ENCODE assay signal across 22 cellular contexts in genomic region chr3:170656293-170656692, GRCh38.
DNase-seq lines count a peak whose midpoint lies in the region; ATAC-seq, FAIRE-seq and TF ChIP-seq lines count a peak whose summit lies in the region.
"Had no signal": no experiment of that assay in that cellular context is flagged by ENCODE, and none has a peak within 500 bp of the region (broad histone marks: within the 10 kb centered on the region; RNA-seq: fewer than 3 reads in every experiment).

No MANE protein-coding gene starts in this region.

- no peaks in the 10 kb centered on the region for H4K20me1 ChIP-seq in HepG2 (ENCODE audit: insufficient read depth, low read length)
- H4K20me1 ChIP-seq: BLaER1 had no signal

- H3K36me3 ChIP-seq in liver (ENCODE audit: control insufficient read depth in 4 of 4, insufficient read depth in 3 of 4, low read depth in 1 of 4, low read length in 3 of 4) (no peaks in the 10 kb centered on the region), HepG2 (replicated peaks in 1 of 2; ENCODE audit: control insufficient read depth in 1 of 2, insufficient read depth in 2 of 2, low read length in 2 of 2) (no peaks in the 10 kb centered on the region), right lobe of liver (no peaks in the 10 kb centered on the region)
- H3K36me3 ChIP-seq: BLaER1, HAP-1 had no signal

- H2AFZ ChIP-seq in HepG2 (ENCODE audit: low read length) = no peak overlapping the region

- no peaks in the 10 kb centered on the region for H3K79me2 ChIP-seq in HepG2 (ENCODE audit: insufficient read depth, low read length)

- peaks cover 10 to 28% (median 25%) of the 10 kb centered on the region in 4 donors for H3K4me1 ChIP-seq in liver (ENCODE audit: control insufficient read depth in 4 of 4, insufficient read depth in 4 of 4, low read length in 3 of 4)
- H3K4me1 ChIP-seq in HepG2 (ENCODE audit: insufficient read depth, low read length) = no peaks in the 10 kb centered on the region
- H3K4me1 ChIP-seq in right lobe of liver = peaks cover 0 to 20% (median 3%) of the 10 kb centered on the region in 4 donors
- H3K4me1 ChIP-seq: BLaER1, Caco-2, HAP-1 had no signal

- CTCF ChIA-PET in HepG2 (lab: Yijun Ruan, JAX; ENCODE audit: low intra/inter-chr PET ratio, low total read pairs) = no interaction called here

- 27% methylated on average over 2 of the region's 2 CpGs for WGBS in liver
- 0% methylated on average over 2 of the region's 2 CpGs for WGBS in HepG2 (ENCODE audit: low lambda C conversion rate)
- WGBS in right lobe of liver (ENCODE audit: insufficient coverage, low coverage, low lambda C conversion rate, missing lambda C conversion rate) = 20% methylated on average over 2 of the region's 2 CpGs

- H3K4me3 ChIP-seq in liver (ENCODE audit: low read depth in 1 of 3, low read length in 3 of 3) (no peak overlapping the region), HepG2 (replicated peaks in 1 of 3; ENCODE audit: insufficient read depth in 1 of 3, low read depth in 2 of 3, low read length in 3 of 3) (no peak overlapping the region), right lobe of liver (no peak overlapping the region)
- H3K4me3 ChIP-seq: BLaER1, HAP-1 had no signal

- intact Hi-C loops in HepG2 (cut with micrococcal nuclease; ENCODE audit: unreplicated experiment) (no loop called here), right lobe of liver (cut with DNase I) (no loop called here)

- POLR2A ChIA-PET in HepG2 (lab: Yijun Ruan, JAX) = no interaction called here

- H3K27ac ChIP-seq in liver (ENCODE audit: low read depth in 1 of 2, low read length in 2 of 2) (peak overlapping the region in 1 of 2 donors; percentile 13), HepG2 (ENCODE audit: extremely low read length, insufficient read depth, low read length) (no peak overlapping the region), right lobe of liver (peak overlapping the region in 1 of 3 donors; percentile 20)
- H3K27ac ChIP-seq: 22Rv1, BLaER1, C4-2B had no signal

- TF ChIP-seq POLR2A in HepG2 (IDR thresholded peaks at IDR 0.05; ENCODE audit: insufficient read depth in 1 of 2, low read depth in 2 of 2, low read length in 2 of 2) (no peak), right lobe of liver (IDR thresholded peaks at IDR 0.05) (no peak)

- H3K27me3 ChIP-seq in liver (ENCODE audit: control insufficient read depth in 4 of 4, insufficient read depth in 4 of 4, low read length in 3 of 4) = no peaks in the 10 kb centered on the region
- H3K27me3 ChIP-seq in HepG2 (ENCODE audit: control insufficient read depth in 1 of 2, insufficient read depth in 2 of 2, low read length in 2 of 2) = no peaks in the 10 kb centered on the region; a peak in 1 of 5 replicates
- H3K27me3 ChIP-seq in right lobe of liver = no peaks in the 10 kb centered on the region
- H3K27me3 ChIP-seq: BLaER1 had no signal

- no peak for TF ChIP-seq CTCF in liver (IDR thresholded peaks at IDR 0.05; ENCODE audit: low read depth, low read length, missing input control)
- no peak for TF ChIP-seq CTCF in HepG2 (CRISPR knock-in tag; IDR thresholded peaks at IDR 0.05)
- TF ChIP-seq CTCF in right lobe of liver (IDR thresholded peaks at IDR 0.05) = no peak

- no peak overlapping the region for H3K4me2 ChIP-seq in HepG2 (ENCODE audit: low read depth, low read length)
- H3K4me2 ChIP-seq: BLaER1 had no signal

- DNase-seq in HepG2 (ENCODE audit: low spot score) = no peak
- DNase-seq in right lobe of liver = no peak
- peak; percentile 22 for DNase-seq in retina
- no peak for DNase-seq in NCI-H187 (lab: John Stamatoyannopoulos, UW)
- DNase-seq in frontal cortex (ENCODE audit: low spot score in 2 of 2) = no peak
- DNase-seq: Caco-2; CD4-positive, CD25-positive, alpha-beta regulatory T cell; CD8-positive, alpha-beta T cell; DMS153; DND-41; GOT3; HFFc6 had no signal

- H3K9ac ChIP-seq in liver (ENCODE audit: low read depth in 1 of 2, low read length in 2 of 2) (no peak overlapping the region), HepG2 (ENCODE audit: insufficient read depth, low read depth, low read length) (no peak overlapping the region)
- H3K9ac ChIP-seq: BLaER1 had no signal

- ATAC-seq in HepG2 (no peak), right lobe of liver (peak; percentile 61 to 80 (median 69)), HG03354 (IDR thresholded peaks at IDR 0.05; ENCODE audit: poor library complexity, severe bottlenecking, unreplicated experiment) (no peak)
- ATAC-seq: CD8-positive, alpha-beta T cell had no signal

- TF ChIP-seq RAD21 in liver (IDR thresholded peaks at IDR 0.05) (peak in 1 of 2 donors; percentile 13), HepG2 (CRISPR knock-in tag; IDR thresholded peaks at IDR 0.05) (no peak)

- FAIRE-seq in HepG2 (lab: Jason Lieb, UNC) (no peak), frontal cortex (lab: Jason Lieb, UNC) (no peak)
- FAIRE-seq: A204.1, G401.6, GM12892, H54 had no signal

- TF ChIP-seq EP300 in HepG2 (IDR thresholded peaks at IDR 0.05; ENCODE audit: low read depth in 2 of 2, low read length in 2 of 2) (no peak), HepG2 (CRISPR knock-in tag; IDR thresholded peaks at IDR 0.05; ENCODE audit: borderline replicate concordance) (no peak)

- in situ Hi-C loops in HepG2 (cut with HindIII; ENCODE audit: extremely low pct_ligation_motif_present, low pct_unique_long_range_greater_than_20kb) = no loop called here

- no TSS peak for BruUV-seq in HepG2 (replicated peaks; lab: Mats Ljungman, UMichigan)

- H3K9me3 ChIP-seq in liver (ENCODE audit: control insufficient read depth in 4 of 4, low read length in 3 of 4) (no peaks in the 10 kb centered on the region), HepG2 (ENCODE audit: low read length) (no peaks in the 10 kb centered on the region), right lobe of liver (no peaks in the 10 kb centered on the region)
- H3K9me3 ChIP-seq: BLaER1, Caco-2, HAP-1 had no signal

TF ChIP-seq in liver, 16 proteins besides CTCF, POLR2A, EP300 and RAD21:
- TF ChIP-seq RXRA (IDR thresholded peaks at IDR 0.05) = peak; percentile 38 to 76
- TF ChIP-seq HNF4A (conservative IDR thresholded peaks at IDR 0.05) = peak; percentile 31 to 50
- TF ChIP-seq FOXA1 (IDR thresholded peaks at IDR 0.05) = no peak

TF ChIP-seq in HepG2, 621 proteins besides CTCF, POLR2A, EP300 and RAD21 (continues in another document):
- TF ChIP-seq ZNF431 (CRISPR knock-in tag; IDR thresholded peaks at IDR 0.05; ENCODE audit: borderline replicate concordance, low read depth) (no peak), ZNF34 (CRISPR knock-in tag; IDR thresholded peaks at IDR 0.05; ENCODE audit: borderline replicate concordance) (no peak), MTA1 (CRISPR knock-in tag; IDR thresholded peaks at IDR 0.05; ENCODE audit: borderline replicate concordance) (no peak), ZMYM3 (CRISPR knock-in tag; IDR thresholded peaks at IDR 0.05) (no peak), ZNF850 (CRISPR knock-in tag; conservative IDR thresholded peaks at IDR 0.05) (no peak), SNAPC2 (CRISPR knock-in tag; IDR thresholded peaks at IDR 0.05) (no peak), ZNF468 (CRISPR knock-in tag; IDR thresholded peaks at IDR 0.05) (no peak), KDM4B (CRISPR knock-in tag; IDR thresholded peaks at IDR 0.05) (no peak), REPIN1 (CRISPR knock-in tag; IDR thresholded peaks at IDR 0.05; ENCODE audit: borderline replicate concordance, low read depth) (no peak), ZBTB43 (CRISPR knock-in tag; conservative IDR thresholded peaks at IDR 0.05) (no peak), MIER2 (CRISPR knock-in tag; IDR thresholded peaks at IDR 0.05) (no peak), FOXA1 (IDR thresholded peaks at IDR 0.05) (no peak), FOXA1 (CRISPR knock-in tag; IDR thresholded peaks at IDR 0.05) (no peak), RXRB (CRISPR knock-in tag; IDR thresholded peaks at IDR 0.05; ENCODE audit: borderline replicate concordance) (no peak), MATR3 (CRISPR knock-in tag; IDR thresholded peaks at IDR 0.05) (no peak), SMAD1 (CRISPR knock-in tag; IDR thresholded peaks at IDR 0.05; ENCODE audit: borderline replicate concordance, low read depth) (no peak)
- TF ChIP-seq, protein P1, sequence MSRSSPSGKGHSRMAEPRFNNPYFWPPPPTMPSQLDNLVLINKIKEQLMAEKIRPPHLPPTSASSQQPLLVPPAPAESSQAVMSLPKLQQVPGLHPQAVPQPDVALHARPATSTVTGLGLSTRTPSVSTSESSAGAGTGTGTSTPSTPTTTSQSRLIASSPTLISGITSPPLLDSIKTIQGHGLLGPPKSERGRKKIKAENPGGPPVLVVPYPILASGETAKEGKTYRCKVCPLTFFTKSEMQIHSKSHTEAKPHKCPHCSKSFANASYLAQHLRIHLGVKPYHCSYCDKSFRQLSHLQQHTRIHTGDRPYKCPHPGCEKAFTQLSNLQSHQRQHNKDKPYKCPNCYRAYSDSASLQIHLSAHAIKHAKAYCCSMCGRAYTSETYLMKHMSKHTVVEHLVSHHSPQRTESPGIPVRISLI (CRISPR knock-in tag; IDR thresholded peaks at IDR 0.05; ENCODE audit: borderline replicate concordance) = no peak
- TF ChIP-seq, protein P2, sequence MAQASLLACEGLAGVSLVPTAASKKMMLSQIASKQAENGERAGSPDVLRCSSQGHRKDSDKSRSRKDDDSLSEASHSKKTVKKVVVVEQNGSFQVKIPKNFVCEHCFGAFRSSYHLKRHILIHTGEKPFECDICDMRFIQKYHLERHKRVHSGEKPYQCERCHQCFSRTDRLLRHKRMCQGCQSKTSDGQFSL (CRISPR knock-in tag; IDR thresholded peaks at IDR 0.05) = no peak
- TF ChIP-seq, protein P3, sequence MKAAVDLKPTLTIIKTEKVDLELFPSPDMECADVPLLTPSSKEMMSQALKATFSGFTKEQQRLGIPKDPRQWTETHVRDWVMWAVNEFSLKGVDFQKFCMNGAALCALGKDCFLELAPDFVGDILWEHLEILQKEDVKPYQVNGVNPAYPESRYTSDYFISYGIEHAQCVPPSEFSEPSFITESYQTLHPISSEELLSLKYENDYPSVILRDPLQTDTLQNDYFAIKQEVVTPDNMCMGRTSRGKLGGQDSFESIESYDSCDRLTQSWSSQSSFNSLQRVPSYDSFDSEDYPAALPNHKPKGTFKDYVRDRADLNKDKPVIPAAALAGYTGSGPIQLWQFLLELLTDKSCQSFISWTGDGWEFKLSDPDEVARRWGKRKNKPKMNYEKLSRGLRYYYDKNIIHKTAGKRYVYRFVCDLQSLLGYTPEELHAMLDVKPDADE (CRISPR knock-in tag; IDR thresholded peaks at IDR 0.05) = no peak

Comparison
In these comparisons a context has a peak if more than half of its experiments do, and no peak if none do; other contexts are left out.
1. ATAC-seq: peak in right lobe of liver (4 of 4); none in HepG2 (single experiment) and HG03354 (single experiment).